In the genomic region with DNA sequence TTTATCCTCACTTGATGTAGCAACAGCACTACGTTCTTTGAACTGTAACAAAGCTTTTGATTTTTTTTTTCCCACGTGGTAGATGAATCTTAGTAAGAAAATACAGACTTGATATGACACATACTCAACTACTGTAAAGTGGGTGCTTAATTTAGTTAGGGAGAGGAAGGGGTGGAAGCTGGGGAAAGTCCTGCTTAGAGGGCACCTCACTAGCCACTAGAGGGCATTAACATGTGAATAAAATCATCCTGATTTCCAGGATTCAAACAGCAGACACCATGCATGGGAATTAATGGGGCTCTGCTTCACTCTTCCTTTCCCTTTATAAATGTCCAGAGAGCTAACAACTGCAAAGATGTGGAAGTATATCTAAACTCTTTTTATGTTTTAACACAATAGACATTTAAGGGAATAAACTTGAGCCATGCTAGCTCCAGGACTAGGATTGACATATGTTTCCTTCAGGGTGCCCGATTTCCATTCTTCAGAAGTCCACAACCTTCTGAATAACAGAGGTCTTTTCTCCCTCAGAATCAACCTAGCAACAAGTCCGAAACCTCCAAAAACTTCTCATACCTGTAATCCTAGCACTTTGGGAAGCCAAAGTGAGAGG, we compare ENCODE assay signal across 8 cellular contexts.
DNase-seq lines count a peak whose midpoint lies in the region; ATAC-seq, FAIRE-seq and TF ChIP-seq lines count a peak whose summit lies in the region.

No MANE protein-coding gene starts in this region.

- H3K27ac ChIP-seq in A549 (no peak overlapping the region), uterus (peak overlapping the region; percentile 29 to 63)

- no peak for TF ChIP-seq POLR2A in A549 (IDR thresholded peaks at IDR 0.05; ENCODE audit: low read length)
- TF ChIP-seq POLR2A in uterus (IDR thresholded peaks at IDR 0.05) = no peak

- no peaks in the 10 kb centered on the region for H3K27me3 ChIP-seq in uterus

- no peaks in the 10 kb centered on the region; the same call in 2 of the 3 replicates for H3K4me1 ChIP-seq in A549
- H3K4me1 ChIP-seq in uterus = peaks cover 0 to 7% of the 10 kb centered on the region in 2 donors

- WGBS in A549 (ENCODE audit: missing lambda C conversion rate) = 56% methylated on average over 4 of the region's 4 CpGs

- in situ Hi-C loops in G401 (cut with HindIII; ENCODE audit: low sequenced_read_pairs) = no loop called here
- in situ Hi-C loops in T47D (cut with HindIII; ENCODE audit: low pct_unique_long_range_greater_than_20kb, low sequenced_read_pairs) = no loop called here

- TF ChIP-seq CTCF in A549 (IDR thresholded peaks at IDR 0.05) (peak; percentile 62), uterus (IDR thresholded peaks at IDR 0.05) (peak; percentile 42 to 67 (median 58))

- POLR2A ChIA-PET in A549 (lab: Yijun Ruan, JAX) = no interaction called here

- no peak overlapping the region for H3K4me3 ChIP-seq in A549
- no peak overlapping the region for H3K4me3 ChIP-seq in uterus

- no peak for TF ChIP-seq EP300 in A549 (IDR thresholded peaks at IDR 0.05)

- FAIRE-seq in A549 (lab: Jason Lieb, UNC) = no peak

- H3K36me3 ChIP-seq in uterus = no peaks in the 10 kb centered on the region

- intact Hi-C loops in uterus (cut with DNase I; ENCODE audit: low total_unique reads) = loop anchor here (10.0 kb wide), 1 partner anchor 254 kb away; the partner anchor contains the start of gene ATXN1

- CTCF ChIA-PET in A549 (lab: Yijun Ruan, JAX) = interaction anchor here (0.7 to 4.3 kb wide), 37 partner anchors 11 to 575 kb away, joined by 3 to 24 read pairs (median 4); partner anchors contain the start of gene ATXN1

- ATAC-seq in A549 (peak in 1 of 2 experiments; percentile 80; a peak in 3 of 6 replicates), left lobe of liver (peak; percentile 88)

- no peak overlapping the region for H3K4me2 ChIP-seq in A549

- DNase-seq in A549 (ENCODE audit: low read depth in 1 of 2, low spot score in 1 of 2) (peak; percentile 12 to 38), G401 (ENCODE audit: low spot score) (peak; percentile 49), NCI-H748 treated with DMSO at 0.1 percent for 48 hours (lab: John Stamatoyannopoulos, UW) (peak; percentile 39), T47D (ENCODE audit: low read depth in 1 of 2, low spot score in 1 of 2) (peak; percentile 30 to 58), left lobe of liver (ENCODE audit: low spot score) (no peak), uterus (no peak), NCI-H2171 (lab: John Stamatoyannopoulos, UW) (no peak)
- DNase-seq in stimulated activated CD8-positive, alpha-beta memory T cell treated with anti-CD3 and anti-CD28 coated beads, Interleukin-4, amount 100 ng/mL, for 48 hours = no peak

- H3K9me3 ChIP-seq in A549 (no peaks in the 10 kb centered on the region), uterus (no peaks in the 10 kb centered on the region)

- TF ChIP-seq RAD21 in A549 (conservative IDR thresholded peaks at IDR 0.05 in 1 of 2, IDR thresholded peaks at IDR 0.05 in 1 of 2) = peak; percentile 55 to 58; a peak in 4 of 5 replicates

TF ChIP-seq in A549, 52 proteins besides CTCF, POLR2A, EP300 and RAD21:
- no peak for TF ChIP-seq MAFK (IDR thresholded peaks at IDR 0.05; ENCODE audit: partially characterized antibody)
- peak; percentile 67 for TF ChIP-seq SMC3 (IDR thresholded peaks at IDR 0.05)

Comparison
In these comparisons a context has a peak if more than half of its experiments do, and no peak if none do; other contexts are left out.
1. DNase-seq: peak in A549 (2 of 2), G401 (single experiment), NCI-H748 treated with DMSO at 0.1 percent for 48 hours (single experiment) and T47D (2 of 2); none in left lobe of liver (single experiment), uterus (0 of 2), NCI-H2171 (single experiment) and stimulated activated CD8-positive, alpha-beta memory T cell treated with anti-CD3 and anti-CD28 coated beads, Interleukin-4, amount 100 ng/mL, for 48 hours (single experiment).
2. H3K27ac ChIP-seq: peak in uterus (2 of 2); none in A549 (0 of 2).